1 cellular context compared by ENCODE assay signal in genomic region chr14:22767323-22767589, GRCh38.
TF ChIP-seq lines count a peak whose summit lies in the region.

No MANE protein-coding gene starts in this region.

TF ChIP-seq in GM12878, 131 proteins besides CTCF, POLR2A, EP300 and RAD21 (continued from another document):
- TF ChIP-seq NKRF (conservative IDR thresholded peaks at IDR 0.05) (no peak), FOS (IDR thresholded peaks at IDR 0.05; ENCODE audit: borderline replicate concordance, extremely low read depth, insufficient read length) (no peak), E4F1 (IDR thresholded peaks at IDR 0.05; ENCODE audit: borderline replicate concordance, partially characterized antibody) (no peak), ZBTB11 (CRISPR knock-in tag; IDR thresholded peaks at IDR 0.05) (0 out of 2 replicates have a peak, but pooled peaks have one; percentile 4), ZNF592 (IDR thresholded peaks at IDR 0.05) (no peak), NFIC (IDR thresholded peaks at IDR 0.05; ENCODE audit: low read depth, low read length) (0 out of 2 replicates have a peak, but pooled peaks have one; percentile 9), YBX1 (IDR thresholded peaks at IDR 0.05) (no peak), MEF2A (IDR thresholded peaks at IDR 0.05; ENCODE audit: insufficient read depth, low read depth, low read length) (no peak), RFX5 (IDR thresholded peaks at IDR 0.05; ENCODE audit: low read depth, low read length) (no peak), BMI1 (IDR thresholded peaks at IDR 0.05; ENCODE audit: borderline replicate concordance) (no peak), EGR1 (IDR thresholded peaks at IDR 0.05; ENCODE audit: borderline replicate concordance in 1 of 2, low read depth in 2 of 2, low read length in 2 of 2) (peak in 1 of 2 experiments; percentile 50; a peak in 1 of 3 replicates), CREB1 (IDR thresholded peaks at IDR 0.05; ENCODE audit: low read depth) (0 out of 2 replicates have a peak, but pooled peaks have one; percentile 17), ZNF274 (IDR thresholded peaks at IDR 0.05; ENCODE audit: insufficient read depth, insufficient read length) (no peak), HDAC6 (IDR thresholded peaks at IDR 0.05; ENCODE audit: unreplicated experiment) (no peak)
